In genomic region chr19:6475321-6476108, GRCh38 we compare ENCODE assay signal across 15 cellular contexts. TPM values are rescaled to one million over a fixed set of nuclear protein-coding genes. Genes with fewer than 3 reads are reported as not detected.
DNase-seq lines count a peak whose midpoint lies in the region; ATAC-seq and TF ChIP-seq lines count a peak whose summit lies in the region.
"Had no signal": no experiment of that assay in that cellular context is flagged by ENCODE, and none has a peak within 500 bp of the region (broad histone marks: within the 10 kb centered on the region; RNA-seq: fewer than 3 reads in every experiment).

No MANE protein-coding gene starts in this region.

- TF ChIP-seq POLR2A in suprapubic skin (IDR thresholded peaks at IDR 0.05): no peak

- no peak for TF ChIP-seq EP300 in suprapubic skin (IDR thresholded peaks at IDR 0.05)

- DNase-seq in SHP77 (lab: John Stamatoyannopoulos, UW): peak; percentile 41 to 43
- DNase-seq in SHP77 treated with DMSO at 0.1 percent for 48 hours (lab: John Stamatoyannopoulos, UW): no peak
- no peak for DNase-seq in dorsolateral prefrontal cortex
- DNase-seq in left lung: no peak
- DNase-seq in suprapubic skin (ENCODE audit: low spot score in 2 of 2): no peak
- no peak for DNase-seq in activated CD4-positive, alpha-beta T cell treated with anti-CD3 and anti-CD28 coated beads for 4 hours
- DNase-seq: DMS 273 treated with DMSO at 0.1 percent for 48 hours, NCI-H510A had no signal

- no peaks in the 10 kb centered on the region for H3K9me3 ChIP-seq in left lung
- H3K9me3 ChIP-seq in suprapubic skin: no peaks in the 10 kb centered on the region
- H3K9me3 ChIP-seq: body of pancreas, esophagus muscularis mucosa, SJCRH30 had no signal

- H3K4me3 ChIP-seq in dorsolateral prefrontal cortex (peak overlapping the region in 57 of 59 donors; percentile 13 to 69 (median 43)), left lung (peak overlapping the region in 1 of 2 donors; percentile 9), suprapubic skin (peak overlapping the region; percentile 31)
- H3K4me3 ChIP-seq: body of pancreas, SJCRH30 had no signal

- no CpG with 5 or more reads among the region's 52 CpGs for WGBS in suprapubic skin

- peaks cover 0 to 51% of the 10 kb centered on the region in 2 donors for H3K36me3 ChIP-seq in left lung
- H3K36me3 ChIP-seq in suprapubic skin: peaks cover 4% of the 10 kb centered on the region
- H3K36me3 ChIP-seq: esophagus muscularis mucosa, SJCRH30 had no signal

- peaks cover 0 to under 1% of the 10 kb centered on the region in 2 donors for H3K4me1 ChIP-seq in left lung
- peaks cover 17% of the 10 kb centered on the region for H3K4me1 ChIP-seq in suprapubic skin
- H3K4me1 ChIP-seq: SJCRH30 had no signal

- no peak for TF ChIP-seq CTCF in dorsolateral prefrontal cortex (IDR thresholded peaks at IDR 0.05 in 54 of 56, conservative IDR thresholded peaks at IDR 0.05 in 2 of 56; ENCODE audit: low read depth in 1 of 56, partially characterized antibody in 56 of 56)
- no peak for TF ChIP-seq CTCF in left lung (IDR thresholded peaks at IDR 0.05)
- TF ChIP-seq CTCF in suprapubic skin (IDR thresholded peaks at IDR 0.05): no peak

- H3K27me3 ChIP-seq in dorsolateral prefrontal cortex (peaks cover 0 to 25% (median 3%) of the 10 kb centered on the region in 45 donors), left lung (peaks cover 5 to 27% of the 10 kb centered on the region in 2 donors), suprapubic skin (peaks cover 21% of the 10 kb centered on the region)
- H3K27me3 ChIP-seq: body of pancreas, SJCRH30 had no signal

- intact Hi-C loops in dorsolateral prefrontal cortex (cut with DNase I): no loop called here
- intact Hi-C loops in left lung (cut with DNase I): no loop called here

- H3K27ac ChIP-seq in dorsolateral prefrontal cortex (no peak overlapping the region), left lung (no peak overlapping the region), suprapubic skin (no peak overlapping the region)
- H3K27ac ChIP-seq: body of pancreas, esophagus muscularis mucosa, SJCRH30 had no signal

- ATAC-seq in left lung (peak; percentile 18), HG02759 (IDR thresholded peaks at IDR 0.05; ENCODE audit: unreplicated experiment) (no peak), HG02763 (IDR thresholded peaks at IDR 0.05; ENCODE audit: unreplicated experiment) (no peak)

RNA-seq across cellular contexts. Expression of gene DENND1C, which starts 6.1 kb away (rescaled TPM):
- total RNA-seq in dorsolateral prefrontal cortex (1 to 10 TPM in 117 of 120 experiments, under 1 TPM in 3; 0.65 to 5.4 (median 2.4) TPM), left lung (10 to 100 TPM in 1 of 2 donors, 1 to 10 TPM in 1; 6.7 to 11.8 TPM), suprapubic skin (1 to 10 TPM in 3 of 4 donors, under 1 TPM in 1; 0.23 to 3.7 (median 1.5) TPM)
- total RNA-seq: SJCRH30 had no signal

RNA-seq across cellular contexts. Expression of gene CRB3, which starts 11.4 kb away (rescaled TPM):
- total RNA-seq in dorsolateral prefrontal cortex (1 to 10 TPM in 23 of 120 experiments, under 1 TPM in 49, not detected in 48; 0.36 to 2.8 (median 0.83) TPM), left lung (10 to 100 TPM; 38.1 to 78.8 TPM), suprapubic skin (100 to 1,000 TPM in 1 of 4 donors, 10 to 100 TPM in 3; 67.3 to 113 (median 76.1) TPM)
- total RNA-seq: posterior vena cava, SJCRH30 had no signal

RNA-seq across cellular contexts. Expression of gene SLC25A23, which starts 15.9 kb away (rescaled TPM):
- total RNA-seq in dorsolateral prefrontal cortex: 100 to 1,000 TPM; 113 to 321 (median 206) TPM
- total RNA-seq in left lung: 100 to 1,000 TPM in 1 of 2 donors, 10 to 100 TPM in 1; 57.9 to 118 TPM
- total RNA-seq in suprapubic skin: 10 to 100 TPM; 39.5 to 76.3 (median 61.6) TPM

RNA-seq across cellular contexts. Expression of gene TUBB4A, which starts 26.6 kb away (rescaled TPM):
- total RNA-seq in dorsolateral prefrontal cortex: 1,000 to 10,000 TPM in 16 of 120 experiments, 100 to 1,000 TPM in 104; 306 to 1,743 (median 779) TPM
- under 1 TPM; 0.35 to 0.65 TPM for total RNA-seq in left lung
- total RNA-seq in suprapubic skin: 10 to 100 TPM in 1 of 4 donors, 1 to 10 TPM in 3; 2.1 to 13.9 (median 3.4) TPM
- total RNA-seq: SJCRH30 had no signal

RNA-seq across cellular contexts. Expression of gene SLC25A41, which starts 42.0 kb away (rescaled TPM):
- total RNA-seq in dorsolateral prefrontal cortex (10 to 100 TPM in 1 of 120 experiments, 1 to 10 TPM in 119; 1.1 to 11.0 (median 4.3) TPM), left lung (under 1 TPM; 0.31 to 0.58 TPM), suprapubic skin (not detected)
- total RNA-seq: body of pancreas, subcutaneous adipose tissue had no signal

Comparison
In these comparisons a context has a peak if more than half of its experiments do, and no peak if none do; other contexts are left out.
1. DNase-seq: peak in SHP77 (2 of 2); none in SHP77 treated with DMSO at 0.1 percent for 48 hours (single experiment), dorsolateral prefrontal cortex (0 of 10), left lung (0 of 2), suprapubic skin (0 of 2) and activated CD4-positive, alpha-beta T cell treated with anti-CD3 and anti-CD28 coated beads for 4 hours (0 of 2).
2. RNA of gene CRB3, which starts 11.4 kb away (total RNA-seq): 67.3 to 113 TPM in suprapubic skin and 38.1 to 78.8 TPM in left lung; 0.36 to 2.8 TPM in dorsolateral prefrontal cortex; every median in the first group is over 10 times any median in the second.